ENCODE assay signal across 9 cellular contexts in the genomic region with DNA sequence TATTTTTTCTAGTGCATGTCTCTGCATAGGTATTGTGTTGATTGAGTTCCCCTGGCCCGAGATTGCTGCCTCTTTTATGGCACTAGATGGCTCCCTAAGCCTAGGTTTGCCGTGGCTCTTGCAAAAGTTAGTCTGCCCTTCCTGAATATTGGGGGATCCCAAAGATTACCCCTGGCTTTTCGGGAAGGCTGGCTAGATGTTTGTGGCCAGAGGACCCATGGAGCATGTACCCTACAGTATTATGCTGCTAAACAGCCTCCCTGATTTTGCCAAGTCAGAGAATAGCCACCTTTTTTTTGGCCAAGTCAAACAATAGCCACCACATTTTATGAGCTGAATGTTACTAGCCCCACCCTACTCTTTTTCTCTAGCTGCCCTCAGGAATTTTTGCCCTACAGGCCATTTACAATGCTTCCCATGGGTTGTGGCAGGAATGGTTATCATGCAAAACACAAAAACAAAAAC.
DNase-seq lines count a peak whose midpoint lies in the region; ATAC-seq and TF ChIP-seq lines count a peak whose summit lies in the region.
"Had no signal": no experiment of that assay in that cellular context is flagged by ENCODE, and none has a peak within 500 bp of the region (broad histone marks: within the 10 kb centered on the region; RNA-seq: fewer than 3 reads in every experiment).

No MANE protein-coding gene starts in this region.

- no peak overlapping the region for H3K4me3 ChIP-seq in DOHH2 (ENCODE audit: low read length)
- H3K4me3 ChIP-seq: sigmoid colon had no signal

- H4K20me1 ChIP-seq in DOHH2 (ENCODE audit: control insufficient read depth, insufficient read depth, low read depth, low read length): no peaks in the 10 kb centered on the region

- H3K79me2 ChIP-seq in DOHH2 (ENCODE audit: control insufficient read depth, low read length): no peaks in the 10 kb centered on the region

- no peak for ATAC-seq in GM21529 (IDR thresholded peaks at IDR 0.05; ENCODE audit: unreplicated experiment)

- peak; percentile 3 for DNase-seq in amniotic stem cell (lab: John Stamatoyannopoulos, UW)
- peak; percentile 52 for DNase-seq in left kidney (ENCODE audit: low read depth, low spot score)
- no peak for DNase-seq in central memory CD4-positive, alpha-beta T cell
- DNase-seq in DMS79 treated with DMSO at 0.1 percent for 48 hours (lab: John Stamatoyannopoulos, UW): no peak
- DNase-seq in activated CD8-positive, alpha-beta memory T cell treated with anti-CD3 and anti-CD28 coated beads, Interleukin-2, amount 50 U/mL, for 48 hours: no peak
- DNase-seq: sigmoid colon had no signal

- TF ChIP-seq RAD21 in Ishikawa (IDR thresholded peaks at IDR 0.05; ENCODE audit: low read depth): peak; percentile 70

- no peaks in the 10 kb centered on the region for H3K9me2 ChIP-seq in DOHH2 (replicated peaks; ENCODE audit: control insufficient read depth, low read length)

- no peaks in the 10 kb centered on the region for H3K4me1 ChIP-seq in DOHH2 (ENCODE audit: control insufficient read depth, low read length)
- H3K4me1 ChIP-seq: sigmoid colon had no signal

- no peak overlapping the region for H3K27ac ChIP-seq in DOHH2 (ENCODE audit: low read depth, low read length)
- H3K27ac ChIP-seq: sigmoid colon had no signal

- H3K27me3 ChIP-seq in DOHH2 (ENCODE audit: control insufficient read depth, low read length): no peaks in the 10 kb centered on the region
- H3K27me3 ChIP-seq: sigmoid colon had no signal

- no peak for TF ChIP-seq EP300 in Ishikawa (IDR thresholded peaks at IDR 0.05; ENCODE audit: borderline replicate concordance)

- no peaks in the 10 kb centered on the region for H3K36me3 ChIP-seq in DOHH2 (ENCODE audit: control insufficient read depth, low read length)
- H3K36me3 ChIP-seq: sigmoid colon had no signal

- no peak overlapping the region for H3K4me2 ChIP-seq in DOHH2 (ENCODE audit: low read length)

- H3K9me3 ChIP-seq in DOHH2 (ENCODE audit: control insufficient read depth, insufficient read depth, low read length): no peaks in the 10 kb centered on the region
- H3K9me3 ChIP-seq: sigmoid colon had no signal

- TF ChIP-seq CTCF in DOHH2 (IDR thresholded peaks at IDR 0.05; ENCODE audit: low read depth, low read length, poor library complexity, severe bottlenecking): peak; percentile 18

- no peaks in the 10 kb centered on the region for H3F3A ChIP-seq in DOHH2 (ENCODE audit: control insufficient read depth, insufficient read depth)

TF ChIP-seq in Ishikawa, 13 proteins besides CTCF, POLR2A, EP300 and RAD21:
- no peak for TF ChIP-seq TCF12 (IDR thresholded peaks at IDR 0.05; ENCODE audit: low read depth)
- TF ChIP-seq REST (IDR thresholded peaks at IDR 0.05; ENCODE audit: low read depth): no peak
- no peak for TF ChIP-seq NFIC (IDR thresholded peaks at IDR 0.05)
- TF ChIP-seq EGR1 (IDR thresholded peaks at IDR 0.05): no peak
- TF ChIP-seq TEAD4 (IDR thresholded peaks at IDR 0.05): no peak
- TF ChIP-seq CREB1 (IDR thresholded peaks at IDR 0.05; ENCODE audit: low read depth): no peak
- no peak for TF ChIP-seq FOXM1 (IDR thresholded peaks at IDR 0.05; ENCODE audit: borderline replicate concordance, low read depth)
- no peak for TF ChIP-seq CEBPB (IDR thresholded peaks at IDR 0.05)
- TF ChIP-seq ZBTB7A (IDR thresholded peaks at IDR 0.05; ENCODE audit: low read depth): no peak
- no peak for TF ChIP-seq YY1 (IDR thresholded peaks at IDR 0.05; ENCODE audit: low read depth)
- TF ChIP-seq, protein P1, sequence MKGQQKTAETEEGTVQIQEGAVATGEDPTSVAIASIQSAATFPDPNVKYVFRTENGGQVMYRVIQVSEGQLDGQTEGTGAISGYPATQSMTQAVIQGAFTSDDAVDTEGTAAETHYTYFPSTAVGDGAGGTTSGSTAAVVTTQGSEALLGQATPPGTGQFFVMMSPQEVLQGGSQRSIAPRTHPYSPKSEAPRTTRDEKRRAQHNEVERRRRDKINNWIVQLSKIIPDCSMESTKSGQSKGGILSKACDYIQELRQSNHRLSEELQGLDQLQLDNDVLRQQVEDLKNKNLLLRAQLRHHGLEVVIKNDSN (IDR thresholded peaks at IDR 0.05): no peak
- TF ChIP-seq TAF1 (IDR thresholded peaks at IDR 0.05; ENCODE audit: low read depth): no peak
- TF ChIP-seq MAX (IDR thresholded peaks at IDR 0.05): no peak

Comparison
In these comparisons a context has a peak if more than half of its experiments do, and no peak if none do; other contexts are left out.
1. DNase-seq: peak in amniotic stem cell (single experiment) and left kidney (single experiment); none in central memory CD4-positive, alpha-beta T cell (single experiment), DMS79 treated with DMSO at 0.1 percent for 48 hours (single experiment) and activated CD8-positive, alpha-beta memory T cell treated with anti-CD3 and anti-CD28 coated beads, Interleukin-2, amount 50 U/mL, for 48 hours (single experiment).